In the genomic region with DNA sequence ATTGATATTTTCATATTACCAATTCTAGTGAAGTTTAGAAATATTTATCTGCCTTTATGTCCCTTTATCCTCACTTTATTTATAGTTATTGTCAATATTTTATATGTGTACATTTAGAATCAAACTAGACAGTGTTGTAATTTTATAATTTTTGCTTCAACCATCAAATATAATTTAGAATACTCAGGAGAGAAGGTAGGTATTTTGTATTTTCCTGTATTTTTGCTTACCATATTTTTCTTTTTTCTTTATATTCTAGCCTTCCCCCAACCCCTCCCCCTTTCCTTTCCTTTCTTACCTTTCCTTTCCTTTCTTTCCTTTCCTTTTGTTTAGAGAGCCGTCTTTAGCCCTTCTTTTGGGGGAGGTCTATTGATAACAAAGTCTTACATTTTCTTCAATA, we compare ENCODE assay signal across 1 cellular context.
TF ChIP-seq lines count a peak whose summit lies in the region.

No MANE protein-coding gene starts in this region.

TF ChIP-seq in GM23338, 12 proteins besides CTCF, POLR2A, EP300 and RAD21 (continued from another document):
- TF ChIP-seq, protein P1, sequence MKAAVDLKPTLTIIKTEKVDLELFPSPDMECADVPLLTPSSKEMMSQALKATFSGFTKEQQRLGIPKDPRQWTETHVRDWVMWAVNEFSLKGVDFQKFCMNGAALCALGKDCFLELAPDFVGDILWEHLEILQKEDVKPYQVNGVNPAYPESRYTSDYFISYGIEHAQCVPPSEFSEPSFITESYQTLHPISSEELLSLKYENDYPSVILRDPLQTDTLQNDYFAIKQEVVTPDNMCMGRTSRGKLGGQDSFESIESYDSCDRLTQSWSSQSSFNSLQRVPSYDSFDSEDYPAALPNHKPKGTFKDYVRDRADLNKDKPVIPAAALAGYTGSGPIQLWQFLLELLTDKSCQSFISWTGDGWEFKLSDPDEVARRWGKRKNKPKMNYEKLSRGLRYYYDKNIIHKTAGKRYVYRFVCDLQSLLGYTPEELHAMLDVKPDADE (IDR thresholded peaks at IDR 0.05) = no peak
- TF ChIP-seq POLR2AphosphoS5 (IDR thresholded peaks at IDR 0.05; ENCODE audit: low read depth) = no peak
